Comparison of ENCODE assay signal across 18 cellular contexts in genomic region chrX:18792828-18793227, GRCh38.
"Had no signal": no experiment of that assay in that cellular context is flagged by ENCODE, and none has a peak within 500 bp of the region (broad histone marks: within the 10 kb centered on the region; RNA-seq: fewer than 3 reads in every experiment).

No MANE protein-coding gene starts in this region.

- ATAC-seq: esophagus mucosa; left ventricle myocardium superior; natural killer cell treated with Interleukin-12 subunit alpha and Interleukin-12 subunit beta and Interleukin-15 and Interleukin-18, amount 100 ng/mL, for 72 hours; stimulated activated naive CD8-positive, alpha-beta T cell treated with anti-CD3 and anti-CD28 coated beads, Interleukin-15, Interleukin-2, amounts not matched to agents 100 U/mL and 50 U/mL, for 24 hours had no signal

- H3K4me3 ChIP-seq: breast epithelium, prostate gland, skin epidermis, transverse colon had no signal

- H3K9me3 ChIP-seq: breast epithelium, prostate gland, transverse colon had no signal

- H3K27me3 ChIP-seq: transverse colon had no signal

- H3K4me1 ChIP-seq: breast epithelium, prostate gland, transverse colon had no signal

- DNase-seq: activated CD4-positive, alpha-beta T cell treated with anti-CD3 and anti-CD28 coated beads, Interleukin-2, amount 50 U/mL, for 1 hour; activated CD8-positive, alpha-beta memory T cell treated with anti-CD3 and anti-CD28 coated beads for 24 hours; activated naive CD4-positive, alpha-beta T cell treated with Interleukin-2 at 50 U/mL for 16 hours; aorta; cerebellar nuclear complex; hypothalamus; left ventricle myocardium superior; right cardiac atrium; stimulated activated CD4-positive, alpha-beta T cell treated with anti-CD3 and anti-CD28 coated beads, Interleukin-4, amount 100 ng/mL, for 4 hours; stimulated activated CD8-positive, alpha-beta memory T cell treated with anti-CD3 and anti-CD28 coated beads, Interleukin-4, amount 100 ng/mL, for 48 hours; stimulated activated naive CD8-positive, alpha-beta T cell treated with anti-CD3 and anti-CD28 coated beads, Interleukin-15, Interleukin-2, amounts not matched to agents 100 U/mL and 50 U/mL, for 24 hours; T-helper 2 cell; transverse colon had no signal

- H3K27ac ChIP-seq: breast epithelium, prostate gland, skin epidermis, transverse colon had no signal

- H3K36me3 ChIP-seq: breast epithelium, prostate gland, transverse colon had no signal
